ENCODE assay signal across 9 cellular contexts in the genomic region with DNA sequence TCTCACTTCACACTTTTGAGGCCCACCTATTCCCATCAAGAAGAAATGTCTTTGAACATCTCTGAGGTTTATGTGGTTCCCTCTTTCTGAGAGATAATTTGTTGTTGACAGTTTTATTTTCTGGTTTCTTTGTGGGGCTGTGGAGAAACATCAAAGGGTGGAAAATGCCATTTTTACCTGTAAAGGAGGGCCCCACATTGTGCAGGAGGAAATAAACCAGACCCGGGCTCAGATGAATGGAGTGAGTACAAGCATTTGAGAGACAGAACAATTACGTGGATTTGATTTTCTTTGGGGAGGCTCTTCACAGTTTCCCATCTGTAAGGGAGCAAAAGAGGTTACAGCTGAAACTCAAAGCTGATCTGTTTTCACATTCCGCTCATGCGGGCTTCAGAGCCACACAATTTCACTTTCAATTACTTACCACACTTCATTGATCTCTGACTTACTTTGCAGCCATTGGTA. TPM values are rescaled to one million over a fixed set of nuclear protein-coding genes. Genes with fewer than 3 reads are reported as not detected.
DNase-seq lines count a peak whose midpoint lies in the region; ATAC-seq and TF ChIP-seq lines count a peak whose summit lies in the region.
"Had no signal": no experiment of that assay in that cellular context is flagged by ENCODE, and none has a peak within 500 bp of the region (broad histone marks: within the 10 kb centered on the region; RNA-seq: fewer than 3 reads in every experiment).

No MANE protein-coding gene starts in this region.

- H3K4me3 Mint-ChIP-seq in memory B cell, result no peak overlapping the region

- H3F3A ChIP-seq in smooth muscle cell (ENCODE audit: low read depth), result no peaks in the 10 kb centered on the region

- H3K4me1 Mint-ChIP-seq in memory B cell, result peaks cover 26% of the 10 kb centered on the region

- H3K9ac ChIP-seq in smooth muscle cell (ENCODE audit: low read depth), result no peak overlapping the region
- H3K9ac ChIP-seq: GM23248 had no signal

- H3K4me3 ChIP-seq in smooth muscle cell, result no peak overlapping the region
- H3K4me3 ChIP-seq: GM23248 had no signal

- no peaks in the 10 kb centered on the region for H3K36me3 ChIP-seq in smooth muscle cell (ENCODE audit: low read depth)

- no peaks in the 10 kb centered on the region for H3K4me1 ChIP-seq in smooth muscle cell (ENCODE audit: low read depth)

- no peak overlapping the region for H3K4me2 ChIP-seq in smooth muscle cell

- peaks cover 41% of the 10 kb centered on the region for H4K20me1 ChIP-seq in smooth muscle cell (ENCODE audit: low read depth)

- no peaks in the 10 kb centered on the region for H3K9me3 Mint-ChIP-seq in memory B cell

- TF ChIP-seq CTCF in smooth muscle cell (IDR thresholded peaks at IDR 0.05; ENCODE audit: borderline replicate concordance, insufficient read depth, poor library complexity, severe bottlenecking), result no peak

- H3K27ac Mint-ChIP-seq in memory B cell, result peak overlapping the region; percentile 87

- H3K27me3 Mint-ChIP-seq in memory B cell, result no peaks in the 10 kb centered on the region

- DNase-seq in memory B cell (ENCODE audit: low spot score in 2 of 2), result no peak
- no peak for DNase-seq in smooth muscle cell (lab: John Stamatoyannopoulos, UW; ENCODE audit: unreplicated experiment)
- DNase-seq in kidney tubule cell (ENCODE audit: low spot score), result no peak
- no peak for DNase-seq in GDM1 (lab: John Stamatoyannopoulos, UW)
- DNase-seq: GM23248 had no signal

- 73% methylated on average over 4 of the region's 4 CpGs for whole genome bisulfite sequencing in smooth muscle cell (ENCODE audit: low lambda C conversion rate)

- peaks cover 21% of the 10 kb centered on the region for H3K79me2 ChIP-seq in smooth muscle cell (ENCODE audit: low read depth)

- H3K27me3 ChIP-seq in smooth muscle cell (ENCODE audit: low read depth), result no peaks in the 10 kb centered on the region

- ATAC-seq in GM18861 (IDR thresholded peaks at IDR 0.05; ENCODE audit: unreplicated experiment) (peak; percentile 81), GM21447 (IDR thresholded peaks at IDR 0.05; ENCODE audit: unreplicated experiment) (peak; percentile 85), HG03460 (IDR thresholded peaks at IDR 0.05; ENCODE audit: unreplicated experiment) (peak; percentile 71), memory B cell (ENCODE audit: low read depth) (peak; percentile 61), esophagus mucosa (no peak)

- no peaks in the 10 kb centered on the region for H3K9me3 ChIP-seq in smooth muscle cell (replicated peaks; ENCODE audit: low read depth)

- H2AFZ ChIP-seq in smooth muscle cell (ENCODE audit: low read depth), result no peak overlapping the region
- H2AFZ ChIP-seq: GM23248 had no signal

- peaks cover 6% of the 10 kb centered on the region for H3K36me3 Mint-ChIP-seq in memory B cell

- H3K27ac ChIP-seq in smooth muscle cell (ENCODE audit: low read depth), result no peak overlapping the region

RNA-seq across cellular contexts. Expression of a gene that starts 29.8 kb away (rescaled TPM):
- total RNA-seq in smooth muscle cell (26.5 and 33.6 TPM in 2 replicates), esophagus mucosa (74.4 TPM)
- 44.5 and 59.3 TPM in 2 replicates for polyA plus RNA-seq in smooth muscle cell

RNA-seq across cellular contexts. Expression of a gene that starts 39.5 kb away (rescaled TPM):
- 1.8 and 2.1 TPM in 2 replicates for total RNA-seq in smooth muscle cell
- 3.7 and 4.9 TPM in 2 replicates for polyA plus RNA-seq in smooth muscle cell
- 25.1 TPM for total RNA-seq in esophagus mucosa

RNA-seq across cellular contexts. Expression of a gene that starts 45.2 kb away (rescaled TPM):
- total RNA-seq in smooth muscle cell (0.04 and 0.54 TPM in 2 replicates), esophagus mucosa (0.12 TPM)
- polyA plus RNA-seq in smooth muscle cell, result 0.39 and 0.73 TPM in 2 replicates

RNA-seq across cellular contexts. Expression of a gene that starts 53.8 kb away (rescaled TPM):
- total RNA-seq in smooth muscle cell, result 293 and 297 TPM in 2 replicates
- polyA plus RNA-seq in smooth muscle cell, result 407 and 440 TPM in 2 replicates
- 52.4 TPM for total RNA-seq in esophagus mucosa
